ENCODE assay signal across 9 cellular contexts in the genomic region with DNA sequence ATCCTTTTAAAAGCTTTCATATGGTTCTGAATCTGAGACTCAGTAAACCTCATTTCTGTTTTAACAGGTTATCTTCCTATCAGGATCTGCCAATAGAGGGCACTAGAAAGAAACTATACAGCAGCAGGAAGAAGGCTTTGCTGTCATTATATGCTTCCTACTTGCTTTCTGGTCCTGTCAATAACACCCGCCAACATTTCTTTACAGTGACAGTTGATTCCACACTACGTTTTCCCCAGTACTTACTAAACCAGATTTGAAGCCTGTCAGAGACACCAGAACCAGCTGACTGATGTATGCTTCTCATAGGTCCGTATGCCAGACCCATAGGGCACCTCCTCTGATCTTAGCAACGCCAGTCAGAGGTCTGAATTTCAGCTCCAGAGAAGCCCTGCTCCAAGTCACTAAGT.
DNase-seq lines count a peak whose midpoint lies in the region; ATAC-seq and TF ChIP-seq lines count a peak whose summit lies in the region.
"Had no signal": no experiment of that assay in that cellular context is flagged by ENCODE, and none has a peak within 500 bp of the region (broad histone marks: within the 10 kb centered on the region; RNA-seq: fewer than 3 reads in every experiment).

No MANE protein-coding gene starts in this region.

- H3K9me3 Mint-ChIP-seq in osteocyte (ENCODE audit: unreplicated experiment), result no peaks in the 10 kb centered on the region

- TF ChIP-seq CTCF in fibroblast of villous mesenchyme (IDR thresholded peaks at IDR 0.05; ENCODE audit: insufficient read depth, low read depth, low read length) (peak; percentile 52), osteocyte (IDR thresholded peaks at IDR 0.05) (peak; percentile 75)

- H3K4me3 Mint-ChIP-seq in osteocyte (ENCODE audit: unreplicated experiment), result peak overlapping the region; percentile 27
- H3K4me3 Mint-ChIP-seq: central memory CD8-positive, alpha-beta T cell had no signal

- no peak overlapping the region for H3K4me3 ChIP-seq in fibroblast of villous mesenchyme (ENCODE audit: low read depth, low read length)

- peaks cover 18% of the 10 kb centered on the region for H3K27me3 Mint-ChIP-seq in osteocyte (ENCODE audit: unreplicated experiment)
- H3K27me3 Mint-ChIP-seq: central memory CD8-positive, alpha-beta T cell had no signal

- no peaks in the 10 kb centered on the region for H3K36me3 Mint-ChIP-seq in osteocyte (ENCODE audit: unreplicated experiment)

- H3K27ac Mint-ChIP-seq in osteocyte (ENCODE audit: unreplicated experiment), result no peak overlapping the region

- DNase-seq in NCI-H2171 treated with DMSO at 0.1 percent for 48 hours (lab: John Stamatoyannopoulos, UW), result peak; percentile 52
- no peak for DNase-seq in NCI-H2171 (lab: John Stamatoyannopoulos, UW)
- DNase-seq in MV-4-11 (lab: John Stamatoyannopoulos, UW), result peak; percentile 75
- DNase-seq in SKM-1 treated with dmso at 0.1 percent for 144 hours (lab: John Stamatoyannopoulos, UW; ENCODE audit: unreplicated experiment), result peak; percentile 75
- peak; percentile 23 for DNase-seq in fibroblast of villous mesenchyme (ENCODE audit: low read depth)
- no peak for DNase-seq in osteocyte (ENCODE audit: extremely low spot score, unreplicated experiment)
- DNase-seq in stimulated activated CD4-positive, alpha-beta T cell treated with anti-CD3 and anti-CD28 coated beads, Interleukin-2, amount 100 ng/mL, for 48 hours, result no peak

- H3K4me1 Mint-ChIP-seq in osteocyte (ENCODE audit: unreplicated experiment), result no peaks in the 10 kb centered on the region
- H3K4me1 Mint-ChIP-seq: central memory CD8-positive, alpha-beta T cell had no signal

- ATAC-seq in HG02623 (IDR thresholded peaks at IDR 0.05; ENCODE audit: unreplicated experiment), result peak; percentile 86

Comparison
In these comparisons a context has a peak if more than half of its experiments do, and no peak if none do; other contexts are left out.
1. DNase-seq: peak in NCI-H2171 treated with DMSO at 0.1 percent for 48 hours (single experiment), MV-4-11 (single experiment), SKM-1 treated with dmso at 0.1 percent for 144 hours (single experiment) and fibroblast of villous mesenchyme (single experiment); none in NCI-H2171 (single experiment), osteocyte (single experiment) and stimulated activated CD4-positive, alpha-beta T cell treated with anti-CD3 and anti-CD28 coated beads, Interleukin-2, amount 100 ng/mL, for 48 hours (0 of 2).